Comparison of ENCODE assay signal across 15 cellular contexts in genomic region chr2:184351126-184351525, GRCh38.
DNase-seq lines count a peak whose midpoint lies in the region; ATAC-seq and TF ChIP-seq lines count a peak whose summit lies in the region.
"Had no signal": no experiment of that assay in that cellular context is flagged by ENCODE, and none has a peak within 500 bp of the region (broad histone marks: within the 10 kb centered on the region; RNA-seq: fewer than 3 reads in every experiment).

No MANE protein-coding gene starts in this region.

- H3K4me3 ChIP-seq in uterus, result no peak overlapping the region
- H3K4me3 ChIP-seq: GM23248 had no signal

- H3K27me3 Mint-ChIP-seq in activated CD4-positive, alpha-beta T cell treated with anti-CD3 and anti-CD28 coated beads, Interleukin-2, amount 10 ng/mL, durations not matched to agents 7 days and 5 days, result no peaks in the 10 kb centered on the region
- no peaks in the 10 kb centered on the region for H3K27me3 Mint-ChIP-seq in IgD-negative memory B cell
- H3K27me3 Mint-ChIP-seq in stimulated activated memory B cell treated with anti-CD40 and anti-IgM and Interleukin-4, amounts not matched to agents 10 μg/mL and 1 μg/mL and 100 μg/mL, for 72 hours, result no peaks in the 10 kb centered on the region
- H3K27me3 Mint-ChIP-seq: CD4-positive, alpha-beta T cell had no signal

- ATAC-seq in stimulated activated memory B cell treated with anti-CD40 and anti-IgM and Interleukin-4, amounts not matched to agents 10 μg/mL and 1 μg/mL and 100 μg/mL, for 72 hours, result no peak
- ATAC-seq in HG02763 (IDR thresholded peaks at IDR 0.05; ENCODE audit: unreplicated experiment) (no peak), GM18505 (IDR thresholded peaks at IDR 0.05; ENCODE audit: unreplicated experiment) (no peak)
- ATAC-seq: HCT116 had no signal

- no peaks in the 10 kb centered on the region for H3K9me3 ChIP-seq in uterus

- TF ChIP-seq POLR2A in uterus (IDR thresholded peaks at IDR 0.05) (no peak), GM18505 (IDR thresholded peaks at IDR 0.05; ENCODE audit: borderline replicate concordance, extremely low read depth, insufficient read depth, insufficient read length) (no peak)

- H3K4me1 Mint-ChIP-seq in activated CD4-positive, alpha-beta T cell treated with anti-CD3 and anti-CD28 coated beads, Interleukin-2, amount 10 ng/mL, durations not matched to agents 7 days and 5 days, result peaks cover 15% of the 10 kb centered on the region
- H3K4me1 Mint-ChIP-seq in IgD-negative memory B cell, result peaks cover 5 to 7% (median 6%) of the 10 kb centered on the region in 3 donors
- peaks cover 13% of the 10 kb centered on the region for H3K4me1 Mint-ChIP-seq in stimulated activated memory B cell treated with anti-CD40 and anti-IgM and Interleukin-4, amounts not matched to agents 10 μg/mL and 1 μg/mL and 100 μg/mL, for 72 hours

- no peak overlapping the region for H3K27ac ChIP-seq in uterus
- H3K27ac ChIP-seq: GM23248 had no signal

- intact Hi-C loops in uterus (cut with DNase I; ENCODE audit: low total_unique reads), result no loop called here

- H3K4me3 Mint-ChIP-seq in activated CD4-positive, alpha-beta T cell treated with anti-CD3 and anti-CD28 coated beads, Interleukin-2, amount 10 ng/mL, durations not matched to agents 7 days and 5 days, result no peak overlapping the region
- peak overlapping the region in 1 of 4 donors; percentile 66 for H3K4me3 Mint-ChIP-seq in IgD-negative memory B cell
- H3K4me3 Mint-ChIP-seq in stimulated activated memory B cell treated with anti-CD40 and anti-IgM and Interleukin-4, amounts not matched to agents 10 μg/mL and 1 μg/mL and 100 μg/mL, for 72 hours, result no peak overlapping the region
- H3K4me3 Mint-ChIP-seq: CD4-positive, alpha-beta T cell had no signal

- POLR2A ChIA-PET in activated CD4-positive, alpha-beta T cell treated with anti-CD3 and anti-CD28 coated beads, Interleukin-2, amount 10 ng/mL, durations not matched to agents 7 days and 5 days (lab: Charles Lee), result no interaction called here

- DNase-seq in activated CD4-positive, alpha-beta T cell treated with anti-CD3 and anti-CD28 coated beads, Interleukin-2, amount 10 ng/mL, durations not matched to agents 7 days and 5 days, result no peak
- no peak for DNase-seq in activated CD4-positive, alpha-beta T cell treated with anti-CD3 and anti-CD28 coated beads for 48 hours
- DNase-seq in OCI-M1 (lab: John Stamatoyannopoulos, UW), result peak; percentile 36
- DNase-seq in uterus, result no peak
- DNase-seq: ACHN; C1 segment of cervical spinal cord; Calu3; CD4-positive, alpha-beta T cell; DMS79; GM23248 had no signal

- H3K27ac Mint-ChIP-seq in activated CD4-positive, alpha-beta T cell treated with anti-CD3 and anti-CD28 coated beads, Interleukin-2, amount 10 ng/mL, durations not matched to agents 7 days and 5 days, result peak overlapping the region; percentile 60
- H3K27ac Mint-ChIP-seq in IgD-negative memory B cell, result peak overlapping the region in 2 of 3 donors; percentile 0 to 73
- H3K27ac Mint-ChIP-seq in stimulated activated memory B cell treated with anti-CD40 and anti-IgM and Interleukin-4, amounts not matched to agents 10 μg/mL and 1 μg/mL and 100 μg/mL, for 72 hours, result peak overlapping the region; percentile 23
- H3K27ac Mint-ChIP-seq: CD4-positive, alpha-beta T cell had no signal

- no peaks in the 10 kb centered on the region for H3K36me3 Mint-ChIP-seq in activated CD4-positive, alpha-beta T cell treated with anti-CD3 and anti-CD28 coated beads, Interleukin-2, amount 10 ng/mL, durations not matched to agents 7 days and 5 days (ENCODE audit: low read depth)
- peaks cover 2% of the 10 kb centered on the region for H3K36me3 Mint-ChIP-seq in IgD-negative memory B cell
- H3K36me3 Mint-ChIP-seq in stimulated activated memory B cell treated with anti-CD40 and anti-IgM and Interleukin-4, amounts not matched to agents 10 μg/mL and 1 μg/mL and 100 μg/mL, for 72 hours, result peaks cover 9% of the 10 kb centered on the region

- peaks cover 3% of the 10 kb centered on the region for H3K9me3 Mint-ChIP-seq in activated CD4-positive, alpha-beta T cell treated with anti-CD3 and anti-CD28 coated beads, Interleukin-2, amount 10 ng/mL, durations not matched to agents 7 days and 5 days
- H3K9me3 Mint-ChIP-seq in IgD-negative memory B cell, result peaks cover 0 to 9% (median 2%) of the 10 kb centered on the region in 3 donors
- peaks cover 8% of the 10 kb centered on the region for H3K9me3 Mint-ChIP-seq in stimulated activated memory B cell treated with anti-CD40 and anti-IgM and Interleukin-4, amounts not matched to agents 10 μg/mL and 1 μg/mL and 100 μg/mL, for 72 hours

- TF ChIP-seq CTCF in uterus (IDR thresholded peaks at IDR 0.05), result no peak

- H3K4me1 ChIP-seq in uterus, result no peaks in the 10 kb centered on the region

- H3K36me3 ChIP-seq in uterus, result no peaks in the 10 kb centered on the region

- H3K27me3 ChIP-seq in uterus, result no peaks in the 10 kb centered on the region

- CTCF ChIA-PET in activated CD4-positive, alpha-beta T cell treated with anti-CD3 and anti-CD28 coated beads, Interleukin-2, amount 10 ng/mL, durations not matched to agents 7 days and 5 days (lab: Charles Lee), result no interaction called here
